8 cellular contexts compared by ENCODE assay signal in the genomic region with DNA sequence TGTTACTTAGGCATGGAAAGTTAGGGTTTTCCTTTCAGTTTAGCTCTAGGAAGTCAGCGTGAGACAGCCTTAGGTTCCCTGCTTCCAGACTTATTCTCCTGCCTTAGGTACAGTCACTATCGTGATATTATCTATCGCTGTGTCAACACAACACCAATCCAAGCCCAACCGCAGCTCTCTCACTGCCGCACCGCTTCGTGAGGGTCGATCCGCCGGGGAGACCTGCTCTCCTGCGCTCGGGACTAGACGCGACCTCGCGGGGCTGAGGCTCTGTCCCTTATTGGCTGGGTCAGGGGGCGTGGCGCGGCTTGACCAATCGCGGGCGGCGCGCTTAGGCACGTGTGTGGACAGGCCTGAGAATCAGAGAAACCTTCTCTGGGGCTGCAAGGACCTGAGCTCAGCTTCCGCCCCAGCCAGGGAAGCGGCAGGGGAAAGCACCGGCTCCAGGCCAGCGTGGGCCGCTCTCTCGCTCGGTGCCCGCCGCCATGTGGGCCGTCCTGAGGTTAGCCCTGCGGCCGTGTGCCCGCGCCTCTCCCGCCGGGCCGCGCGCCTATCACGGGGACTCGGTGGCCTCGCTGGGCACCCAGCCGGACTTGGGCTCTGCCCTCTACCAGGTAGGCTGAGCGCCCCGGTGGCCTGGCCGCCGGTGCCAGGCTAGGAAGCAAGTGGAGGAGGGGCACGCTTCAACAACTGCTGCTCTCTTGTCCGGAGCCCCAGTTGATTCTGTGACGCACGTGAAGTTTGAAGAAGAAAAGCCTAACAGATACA. TPM values are rescaled to one million over a fixed set of nuclear protein-coding genes. Genes with fewer than 3 reads are reported as not detected.
DNase-seq lines count a peak whose midpoint lies in the region; ATAC-seq and TF ChIP-seq lines count a peak whose summit lies in the region.

A gene (plus strand): TSS at position 400 of the 768 bp plus-strand sequence. CDS start 86 bp downstream, at position 486.

- H3K9me3 ChIP-seq in heart right ventricle = no peaks in the 10 kb centered on the region

- intact Hi-C loops in heart right ventricle (cut with DNase I) (loop anchor here in 4 of 10 donors (5.0 to 10.0 kb wide), 3 partner anchors 160 to 170 kb away; no protein-coding TSS in a partner anchor), posterior cingulate gyrus (cut with DNase I) (no loop called here)

- peaks cover 7% of the 10 kb centered on the region for H3K36me3 Mint-ChIP-seq in type B pancreatic cell

- in situ Hi-C loops in GM13977 (cut with MboI; ENCODE audit: low pct_unique_long_range_greater_than_20kb, low sequenced_read_pairs, unreplicated experiment) = no loop called here

- H3K4me1 Mint-ChIP-seq in type B pancreatic cell (ENCODE audit: unreplicated experiment) = peaks cover 22% of the 10 kb centered on the region

- H3K4me3 Mint-ChIP-seq in type B pancreatic cell = peak within 1 kb of the TSS; percentile 96

- ATAC-seq in HG02870 (IDR thresholded peaks at IDR 0.05; ENCODE audit: unreplicated experiment) (peak; percentile 96), heart right ventricle (peak; percentile 100)

- H3K4me3 ChIP-seq in heart right ventricle = peak within 1 kb of the TSS; percentile 35 to 98 (median 76)

- H3K9me3 Mint-ChIP-seq in type B pancreatic cell = no peaks in the 10 kb centered on the region

- peak within 1 kb of the TSS; percentile 77 to 91 (median 82) for H3K27ac ChIP-seq in heart right ventricle

- peak within 1 kb of the TSS; percentile 91 for H3K27ac Mint-ChIP-seq in type B pancreatic cell

- H3K36me3 ChIP-seq in heart right ventricle = no peaks in the 10 kb centered on the region

- H3K4me1 ChIP-seq in heart right ventricle = peaks cover 0 to 30% (median 18%) of the 10 kb centered on the region in 9 donors

- TF ChIP-seq CTCF in GM13977 (IDR thresholded peaks at IDR 0.05; ENCODE audit: extremely low read depth, insufficient read depth, missing control alignments) (no peak), heart right ventricle (IDR thresholded peaks at IDR 0.05) (peak in 1 of 9 donors; percentile 3), type B pancreatic cell (conservative IDR thresholded peaks at IDR 0.05) (no peak)

- no peaks in the 10 kb centered on the region for H3K27me3 ChIP-seq in heart right ventricle

- peak; percentile 94 for DNase-seq in GM13977 (ENCODE audit: low spot score)
- peak; percentile 92 for DNase-seq in NCI-H146 treated with DMSO at 0.1 percent for 48 hours (lab: John Stamatoyannopoulos, UW; ENCODE audit: unreplicated experiment)
- peak; percentile 89 to 98 (median 94) for DNase-seq in T-helper 1 cell
- DNase-seq in amniotic epithelial cell (ENCODE audit: low read depth) = peak; percentile 94
- DNase-seq in heart right ventricle = peak; percentile 97 to 98
- DNase-seq in posterior cingulate gyrus = peak; percentile 94 to 99 (median 96)
- DNase-seq in type B pancreatic cell (ENCODE audit: extremely low spot score, unreplicated experiment) = peak; percentile 98

- no peaks in the 10 kb centered on the region for H3K27me3 Mint-ChIP-seq in type B pancreatic cell

- WGBS in heart right ventricle, 2 donors = 0% methylated on average over 55 to 56 of the region's 56 CpGs

RNA-seq across cellular contexts. Expression of the gene that starts here (rescaled TPM):
- 100 to 1,000 TPM in 8 of 10 donors, 10 to 100 TPM in 2; 79.8 to 149 (median 127) TPM for total RNA-seq in heart right ventricle
- polyA plus RNA-seq in heart right ventricle = 10 to 100 TPM; 53.6 to 55.0 TPM
- 32.3 and 48.6 TPM in 2 replicates for total RNA-seq in type B pancreatic cell (ENCODE audit: low replicate concordance)

Comparison
In these comparisons a context has a peak if more than half of its experiments do, and no peak if none do; other contexts are left out.
1. Peak in every context shown above with its lines: DNase-seq, ATAC-seq, H3K4me3 ChIP-seq and H3K27ac ChIP-seq.